ENCODE assay signal across 11 cellular contexts in genomic region chr12:119020377-119021360, GRCh38. TPM values are rescaled to one million over a fixed set of nuclear protein-coding genes. Genes with fewer than 3 reads are reported as not detected.
DNase-seq lines count a peak whose midpoint lies in the region; ATAC-seq and TF ChIP-seq lines count a peak whose summit lies in the region.
"Had no signal": no experiment of that assay in that cellular context is flagged by ENCODE, and none has a peak within 500 bp of the region (broad histone marks: within the 10 kb centered on the region; RNA-seq: fewer than 3 reads in every experiment).

No MANE protein-coding gene starts in this region.

- peak; percentile 37 for TF ChIP-seq CTCF in GM10266 (IDR thresholded peaks at IDR 0.05; ENCODE audit: control insufficient read depth, insufficient read depth, low read depth, missing control alignments)
- TF ChIP-seq CTCF in OCI-LY1 (IDR thresholded peaks at IDR 0.05; ENCODE audit: low read length) = peak; percentile 77
- TF ChIP-seq CTCF in hepatocyte (IDR thresholded peaks at IDR 0.05; ENCODE audit: poor library complexity) = peak; percentile 48

- H3K27me3 ChIP-seq in OCI-LY1 (ENCODE audit: insufficient read depth, low read length) (no peaks in the 10 kb centered on the region), hepatocyte (peaks cover 25% of the 10 kb centered on the region)

- no peak overlapping the region for H3K9ac ChIP-seq in OCI-LY1 (ENCODE audit: low read length)

- H3K9me3 ChIP-seq in OCI-LY1 (ENCODE audit: low read length) (no peaks in the 10 kb centered on the region), hepatocyte (ENCODE audit: low read depth) (no peaks in the 10 kb centered on the region)
- H3K9me3 ChIP-seq: breast epithelium, thoracic aorta had no signal

- H4K20me1 ChIP-seq in OCI-LY1 (ENCODE audit: insufficient read depth, low read length) (no peaks in the 10 kb centered on the region), hepatocyte (ENCODE audit: insufficient read depth, poor library complexity, severe bottlenecking) (no peaks in the 10 kb centered on the region)

- H3K36me3 ChIP-seq in OCI-LY1 (ENCODE audit: insufficient read depth, low read length) (no peaks in the 10 kb centered on the region), hepatocyte (replicated peaks; ENCODE audit: insufficient read depth, low read depth) (no peaks in the 10 kb centered on the region)
- H3K36me3 ChIP-seq: breast epithelium, thoracic aorta had no signal

- H3K27ac ChIP-seq in OCI-LY1 (ENCODE audit: low read depth, low read length, poor library complexity, severe bottlenecking) (no peak overlapping the region), hepatocyte (no peak overlapping the region)
- H3K27ac ChIP-seq: breast epithelium, thoracic aorta had no signal

- in situ Hi-C loops in ACHN (cut with HindIII; ENCODE audit: low pct_ligation_motif_present, low pct_unique_long_range_greater_than_20kb, low sequenced_read_pairs) = no loop called here

- H3K4me1 ChIP-seq in OCI-LY1 (ENCODE audit: insufficient read depth, low read length, severe bottlenecking) = no peaks in the 10 kb centered on the region
- H3K4me1 ChIP-seq in hepatocyte (ENCODE audit: insufficient read depth) = no peaks in the 10 kb centered on the region
- H3K4me1 ChIP-seq: breast epithelium had no signal

- H3K79me2 ChIP-seq in OCI-LY1 (ENCODE audit: insufficient read depth, low read length) (no peaks in the 10 kb centered on the region), hepatocyte (no peaks in the 10 kb centered on the region)

- ATAC-seq in GM19023 (IDR thresholded peaks at IDR 0.05; ENCODE audit: unreplicated experiment) = no peak
- ATAC-seq in HG02759 (IDR thresholded peaks at IDR 0.05; ENCODE audit: unreplicated experiment) = no peak

- no peak overlapping the region for H2AFZ ChIP-seq in OCI-LY1 (ENCODE audit: low read length)
- no peak overlapping the region for H2AFZ ChIP-seq in hepatocyte

- DNase-seq in ACHN = peak; percentile 71
- DNase-seq in GM10266 (ENCODE audit: extremely low spot score) = no peak
- DNase-seq in hepatocyte (ENCODE audit: low spot score) = peak; percentile 49
- no peak for DNase-seq in KG1 (lab: John Stamatoyannopoulos, UW)
- DNase-seq in mucosa of gallbladder (ENCODE audit: low spot score) = no peak
- DNase-seq: naive B cell had no signal

- H3K4me2 ChIP-seq in OCI-LY1 (ENCODE audit: low read length) (no peak overlapping the region), hepatocyte (no peak overlapping the region)

- WGBS in hepatocyte (ENCODE audit: low lambda C conversion rate, missing lambda C conversion rate) = 16% methylated on average over 22 of the region's 22 CpGs

- H3K4me3 ChIP-seq in OCI-LY1 (ENCODE audit: low read depth, low read length, poor library complexity, severe bottlenecking) (no peak overlapping the region), hepatocyte (no peak overlapping the region)
- H3K4me3 ChIP-seq: breast epithelium, thoracic aorta had no signal

- no peaks in the 10 kb centered on the region for H3K9me2 ChIP-seq in OCI-LY1 (ENCODE audit: low read depth, low read length)
- no peaks in the 10 kb centered on the region for H3K9me2 ChIP-seq in hepatocyte (replicated peaks; ENCODE audit: insufficient read depth)

- no peaks in the 10 kb centered on the region for H3F3A ChIP-seq in OCI-LY1 (ENCODE audit: insufficient read depth, low read length)

RNA-seq across cellular contexts. Expression of gene SRRM4, which starts 39.3 kb away (rescaled TPM):
- total RNA-seq in hepatocyte (0.03 and 0.08 TPM in 2 replicates), mucosa of gallbladder (0.03 TPM)
- polyA plus RNA-seq in hepatocyte = 0.01 and 0.05 TPM in 2 replicates
- total RNA-seq: breast epithelium had no signal

Comparison
In these comparisons a context has a peak if more than half of its experiments do, and no peak if none do; other contexts are left out.
1. DNase-seq: peak in ACHN (single experiment) and hepatocyte (single experiment); none in GM10266 (single experiment), KG1 (single experiment) and mucosa of gallbladder (single experiment).
2. Peak in every context shown above with its lines, with median percentiles within 50 percentile points of each other: CTCF ChIP-seq.